1 cellular context compared by ENCODE assay signal in genomic region chr4:142817442-142817841, GRCh38.
TF ChIP-seq lines count a peak whose summit lies in the region.

No MANE protein-coding gene starts in this region.

TF ChIP-seq in GM23338, 12 proteins besides CTCF, POLR2A, EP300 and RAD21:
- TF ChIP-seq, protein P1, sequence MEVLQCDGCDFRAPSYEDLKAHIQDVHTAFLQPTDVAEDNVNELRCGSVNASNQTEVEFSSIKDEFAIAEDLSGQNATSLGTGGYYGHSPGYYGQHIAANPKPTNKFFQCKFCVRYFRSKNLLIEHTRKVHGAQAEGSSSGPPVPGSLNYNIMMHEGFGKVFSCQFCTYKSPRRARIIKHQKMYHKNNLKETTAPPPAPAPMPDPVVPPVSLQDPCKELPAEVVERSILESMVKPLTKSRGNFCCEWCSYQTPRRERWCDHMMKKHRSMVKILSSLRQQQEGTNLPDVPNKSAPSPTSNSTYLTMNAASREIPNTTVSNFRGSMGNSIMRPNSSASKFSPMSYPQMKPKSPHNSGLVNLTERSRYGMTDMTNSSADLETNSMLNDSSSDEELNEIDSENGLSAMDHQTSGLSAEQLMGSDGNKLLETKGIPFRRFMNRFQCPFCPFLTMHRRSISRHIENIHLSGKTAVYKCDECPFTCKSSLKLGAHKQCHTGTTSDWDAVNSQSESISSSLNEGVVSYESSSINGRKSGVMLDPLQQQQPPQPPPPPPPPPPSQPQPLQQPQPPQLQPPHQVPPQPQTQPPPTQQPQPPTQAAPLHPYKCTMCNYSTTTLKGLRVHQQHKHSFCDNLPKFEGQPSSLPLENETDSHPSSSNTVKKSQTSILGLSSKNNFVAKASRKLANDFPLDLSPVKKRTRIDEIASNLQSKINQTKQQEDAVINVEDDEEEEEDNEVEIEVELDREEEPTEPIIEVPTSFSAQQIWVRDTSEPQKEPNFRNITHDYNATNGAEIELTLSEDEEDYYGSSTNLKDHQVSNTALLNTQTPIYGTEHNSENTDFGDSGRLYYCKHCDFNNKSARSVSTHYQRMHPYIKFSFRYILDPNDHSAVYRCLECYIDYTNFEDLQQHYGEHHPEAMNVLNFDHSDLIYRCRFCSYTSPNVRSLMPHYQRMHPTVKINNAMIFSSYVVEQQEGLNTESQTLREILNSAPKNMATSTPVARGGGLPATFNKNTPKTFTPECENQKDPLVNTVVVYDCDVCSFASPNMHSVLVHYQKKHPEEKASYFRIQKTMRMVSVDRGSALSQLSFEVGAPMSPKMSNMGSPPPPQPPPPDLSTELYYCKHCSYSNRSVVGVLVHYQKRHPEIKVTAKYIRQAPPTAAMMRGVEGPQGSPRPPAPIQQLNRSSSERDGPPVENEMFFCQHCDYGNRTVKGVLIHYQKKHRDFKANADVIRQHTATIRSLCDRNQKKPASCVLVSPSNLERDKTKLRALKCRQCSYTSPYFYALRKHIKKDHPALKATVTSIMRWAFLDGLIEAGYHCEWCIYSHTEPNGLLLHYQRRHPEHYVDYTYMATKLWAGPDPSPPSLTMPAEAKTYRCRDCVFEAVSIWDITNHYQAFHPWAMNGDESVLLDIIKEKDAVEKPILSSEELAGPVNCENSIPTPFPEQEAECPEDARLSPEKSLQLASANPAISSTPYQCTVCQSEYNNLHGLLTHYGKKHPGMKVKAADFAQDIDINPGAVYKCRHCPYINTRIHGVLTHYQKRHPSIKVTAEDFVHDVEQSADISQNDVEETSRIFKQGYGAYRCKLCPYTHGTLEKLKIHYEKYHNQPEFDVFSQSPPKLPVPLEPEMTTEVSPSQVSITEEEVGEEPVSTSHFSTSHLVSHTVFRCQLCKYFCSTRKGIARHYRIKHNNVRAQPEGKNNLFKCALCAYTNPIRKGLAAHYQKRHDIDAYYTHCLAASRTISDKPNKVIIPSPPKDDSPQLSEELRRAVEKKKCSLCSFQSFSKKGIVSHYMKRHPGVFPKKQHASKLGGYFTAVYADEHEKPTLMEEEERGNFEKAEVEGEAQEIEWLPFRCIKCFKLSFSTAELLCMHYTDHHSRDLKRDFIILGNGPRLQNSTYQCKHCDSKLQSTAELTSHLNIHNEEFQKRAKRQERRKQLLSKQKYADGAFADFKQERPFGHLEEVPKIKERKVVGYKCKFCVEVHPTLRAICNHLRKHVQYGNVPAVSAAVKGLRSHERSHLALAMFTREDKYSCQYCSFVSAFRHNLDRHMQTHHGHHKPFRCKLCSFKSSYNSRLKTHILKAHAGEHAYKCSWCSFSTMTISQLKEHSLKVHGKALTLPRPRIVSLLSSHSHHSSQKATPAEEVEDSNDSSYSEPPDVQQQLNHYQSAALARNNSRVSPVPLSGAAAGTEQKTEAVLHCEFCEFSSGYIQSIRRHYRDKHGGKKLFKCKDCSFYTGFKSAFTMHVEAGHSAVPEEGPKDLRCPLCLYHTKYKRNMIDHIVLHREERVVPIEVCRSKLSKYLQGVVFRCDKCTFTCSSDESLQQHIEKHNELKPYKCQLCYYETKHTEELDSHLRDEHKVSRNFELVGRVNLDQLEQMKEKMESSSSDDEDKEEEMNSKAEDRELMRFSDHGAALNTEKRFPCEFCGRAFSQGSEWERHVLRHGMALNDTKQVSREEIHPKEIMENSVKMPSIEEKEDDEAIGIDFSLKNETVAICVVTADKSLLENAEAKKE (CRISPR knock-in tag; IDR thresholded peaks at IDR 0.05) = no peak
- TF ChIP-seq, protein P2, sequence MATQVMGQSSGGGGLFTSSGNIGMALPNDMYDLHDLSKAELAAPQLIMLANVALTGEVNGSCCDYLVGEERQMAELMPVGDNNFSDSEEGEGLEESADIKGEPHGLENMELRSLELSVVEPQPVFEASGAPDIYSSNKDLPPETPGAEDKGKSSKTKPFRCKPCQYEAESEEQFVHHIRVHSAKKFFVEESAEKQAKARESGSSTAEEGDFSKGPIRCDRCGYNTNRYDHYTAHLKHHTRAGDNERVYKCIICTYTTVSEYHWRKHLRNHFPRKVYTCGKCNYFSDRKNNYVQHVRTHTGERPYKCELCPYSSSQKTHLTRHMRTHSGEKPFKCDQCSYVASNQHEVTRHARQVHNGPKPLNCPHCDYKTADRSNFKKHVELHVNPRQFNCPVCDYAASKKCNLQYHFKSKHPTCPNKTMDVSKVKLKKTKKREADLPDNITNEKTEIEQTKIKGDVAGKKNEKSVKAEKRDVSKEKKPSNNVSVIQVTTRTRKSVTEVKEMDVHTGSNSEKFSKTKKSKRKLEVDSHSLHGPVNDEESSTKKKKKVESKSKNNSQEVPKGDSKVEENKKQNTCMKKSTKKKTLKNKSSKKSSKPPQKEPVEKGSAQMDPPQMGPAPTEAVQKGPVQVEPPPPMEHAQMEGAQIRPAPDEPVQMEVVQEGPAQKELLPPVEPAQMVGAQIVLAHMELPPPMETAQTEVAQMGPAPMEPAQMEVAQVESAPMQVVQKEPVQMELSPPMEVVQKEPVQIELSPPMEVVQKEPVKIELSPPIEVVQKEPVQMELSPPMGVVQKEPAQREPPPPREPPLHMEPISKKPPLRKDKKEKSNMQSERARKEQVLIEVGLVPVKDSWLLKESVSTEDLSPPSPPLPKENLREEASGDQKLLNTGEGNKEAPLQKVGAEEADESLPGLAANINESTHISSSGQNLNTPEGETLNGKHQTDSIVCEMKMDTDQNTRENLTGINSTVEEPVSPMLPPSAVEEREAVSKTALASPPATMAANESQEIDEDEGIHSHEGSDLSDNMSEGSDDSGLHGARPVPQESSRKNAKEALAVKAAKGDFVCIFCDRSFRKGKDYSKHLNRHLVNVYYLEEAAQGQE (IDR thresholded peaks at IDR 0.05; ENCODE audit: unreplicated experiment) = no peak
- TF ChIP-seq ZNF331 (CRISPR knock-in tag; IDR thresholded peaks at IDR 0.05; ENCODE audit: low read depth) (no peak), EZH2 (IDR thresholded peaks at IDR 0.05; ENCODE audit: low read depth, unreplicated experiment) (no peak), POLR2AphosphoS5 (IDR thresholded peaks at IDR 0.05; ENCODE audit: low read depth) (no peak), EZH2phosphoT487 (IDR thresholded peaks at IDR 0.05; ENCODE audit: unreplicated experiment) (no peak), STAT1 (IDR thresholded peaks at IDR 0.05; ENCODE audit: unreplicated experiment) (no peak), NANOG (IDR thresholded peaks at IDR 0.05; ENCODE audit: borderline replicate concordance) (no peak), CREB1 (CRISPR knock-in tag; IDR thresholded peaks at IDR 0.05; ENCODE audit: low read depth) (no peak), ZNF114 (CRISPR knock-in tag; IDR thresholded peaks at IDR 0.05) (no peak), JUNB (IDR thresholded peaks at IDR 0.05; ENCODE audit: unreplicated experiment) (no peak)
- TF ChIP-seq, protein P3, sequence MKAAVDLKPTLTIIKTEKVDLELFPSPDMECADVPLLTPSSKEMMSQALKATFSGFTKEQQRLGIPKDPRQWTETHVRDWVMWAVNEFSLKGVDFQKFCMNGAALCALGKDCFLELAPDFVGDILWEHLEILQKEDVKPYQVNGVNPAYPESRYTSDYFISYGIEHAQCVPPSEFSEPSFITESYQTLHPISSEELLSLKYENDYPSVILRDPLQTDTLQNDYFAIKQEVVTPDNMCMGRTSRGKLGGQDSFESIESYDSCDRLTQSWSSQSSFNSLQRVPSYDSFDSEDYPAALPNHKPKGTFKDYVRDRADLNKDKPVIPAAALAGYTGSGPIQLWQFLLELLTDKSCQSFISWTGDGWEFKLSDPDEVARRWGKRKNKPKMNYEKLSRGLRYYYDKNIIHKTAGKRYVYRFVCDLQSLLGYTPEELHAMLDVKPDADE (IDR thresholded peaks at IDR 0.05) = no peak
TF ChIP-seq in GM23338: peak in this region for 0.
